ENCODE assay signal across 36 cellular contexts in the genomic region with DNA sequence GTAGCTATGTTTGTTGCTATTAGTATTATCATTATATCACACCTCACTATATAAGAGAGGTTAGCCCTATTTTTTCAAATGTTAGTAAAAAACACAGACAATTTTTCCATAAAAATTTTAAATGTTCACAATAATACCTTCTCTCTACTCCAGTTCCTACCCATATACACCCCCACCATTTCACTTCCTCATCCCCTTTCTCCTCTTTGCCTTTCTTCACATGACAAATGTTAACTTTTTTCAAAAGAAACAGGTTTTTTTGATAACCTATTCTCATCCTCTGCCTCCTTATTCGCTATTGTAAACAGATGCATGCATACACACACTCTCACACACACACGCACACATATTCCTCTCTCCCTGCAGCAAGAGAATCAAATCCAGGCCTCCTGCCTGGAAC.
"Had no signal": no experiment of that assay in that cellular context is flagged by ENCODE, and none has a peak within 500 bp of the region (broad histone marks: within the 10 kb centered on the region; RNA-seq: fewer than 3 reads in every experiment).

No MANE protein-coding gene starts in this region.

- H3K9me3 ChIP-seq: adrenal gland had no signal

- ATAC-seq: activated CD8-positive, alpha-beta memory T cell treated with anti-CD3 and anti-CD28 coated beads, Interleukin-2, amount 10 ng/mL, durations not matched to agents 7 days and 5 days; activated T-cell treated with anti-CD3 and anti-CD28 coated beads, Interleukin-2, amount 50 U/mL, for 72 hours; activated T-helper 17 cell treated with anti-CD3 and anti-CD28 coated beads, Interleukin-2, amount 50 U/mL, for 72 hours; PC-3; Right ventricle myocardium inferior had no signal

- H3K9me3 Mint-ChIP-seq: activated CD4-positive, alpha-beta memory T cell treated with anti-CD3 and anti-CD28 coated beads, Interleukin-2, amount 10 ng/mL, durations not matched to agents 7 days and 5 days; activated T-cell treated with anti-CD3 and anti-CD28 coated beads, Interleukin-2, amount 50 U/mL, for 72 hours; activated T-helper 17 cell treated with anti-CD3 and anti-CD28 coated beads, Interleukin-2, amount 50 U/mL, for 72 hours had no signal

- DNase-seq: activated CD4-positive, alpha-beta memory T cell treated with anti-CD3 and anti-CD28 coated beads, Interleukin-2, amount 10 ng/mL, durations not matched to agents 7 days and 5 days; activated CD4-positive, alpha-beta T cell treated with anti-CD3 and anti-CD28 coated beads for 1 hour; activated CD4-positive, alpha-beta T cell treated with anti-CD3 and anti-CD28 coated beads for 48 hours; activated CD4-positive, CD25-positive, alpha-beta regulatory T cell; activated CD8-positive, alpha-beta memory T cell treated with anti-CD3 and anti-CD28 coated beads for 24 hours; activated CD8-positive, alpha-beta memory T cell treated with anti-CD3 and anti-CD28 coated beads, Interleukin-2, amount 10 ng/mL, durations not matched to agents 7 days and 5 days; activated CD8-positive, alpha-beta memory T cell treated with anti-CD3 and anti-CD28 coated beads, Interleukin-2, amount 50 U/mL, for 48 hours; activated effector memory CD4-positive, alpha-beta T cell treated with anti-CD3 and anti-CD28 coated beads, Interleukin-2, amount 50 U/mL, for 16 hours; activated naive CD4-positive, alpha-beta T cell; activated naive CD4-positive, alpha-beta T cell treated with anti-CD3 and anti-CD28 coated beads, Interleukin-2, amount 50 U/mL, for 16 hours; activated T-cell treated with anti-CD3 and anti-CD28 coated beads, Interleukin-2, amount 50 U/mL, for 72 hours; adrenal gland; caudate nucleus; cerebellar nuclear complex; MM.1S; NCI-H1048; NCI-H1105 treated with DMSO at 0.1 percent for 48 hours; NCI-H1436; NCI-H1694; NCI-H1930; NCI-H2081 treated with DMSO at 0.1 percent for 48 hours; NCI-H226; NCI-H446 treated with DMSO at 0.1 percent for 48 hours; NCI-H524; PC-3; SIG-M5; SW 1271; T-helper 1 cell; T-helper 2 cell; T-helper 9 cell; WERI-Rb-1 had no signal

- H3K4me2 ChIP-seq: KMS-11 had no signal

- H3K9ac ChIP-seq: KMS-11 had no signal

- H3K4me1 Mint-ChIP-seq: activated T-helper 17 cell treated with anti-CD3 and anti-CD28 coated beads, Interleukin-2, amount 50 U/mL, for 72 hours had no signal

- H3K4me3 Mint-ChIP-seq: activated CD4-positive, alpha-beta memory T cell treated with anti-CD3 and anti-CD28 coated beads, Interleukin-2, amount 10 ng/mL, durations not matched to agents 7 days and 5 days; activated CD8-positive, alpha-beta memory T cell treated with anti-CD3 and anti-CD28 coated beads, Interleukin-2, amount 10 ng/mL, durations not matched to agents 7 days and 5 days; activated T-cell treated with anti-CD3 and anti-CD28 coated beads, Interleukin-2, amount 50 U/mL, for 72 hours; activated T-helper 17 cell treated with anti-CD3 and anti-CD28 coated beads, Interleukin-2, amount 50 U/mL, for 72 hours; brain had no signal

- H3K36me3 ChIP-seq: adrenal gland, WERI-Rb-1 had no signal

- H3K27me3 Mint-ChIP-seq: activated CD4-positive, alpha-beta memory T cell treated with anti-CD3 and anti-CD28 coated beads, Interleukin-2, amount 10 ng/mL, durations not matched to agents 7 days and 5 days; activated CD8-positive, alpha-beta memory T cell treated with anti-CD3 and anti-CD28 coated beads, Interleukin-2, amount 10 ng/mL, durations not matched to agents 7 days and 5 days; activated T-helper 17 cell treated with anti-CD3 and anti-CD28 coated beads, Interleukin-2, amount 50 U/mL, for 72 hours; brain had no signal

- H3K4me3 ChIP-seq: adrenal gland had no signal

- H3K27ac Mint-ChIP-seq: activated CD4-positive, alpha-beta memory T cell treated with anti-CD3 and anti-CD28 coated beads, Interleukin-2, amount 10 ng/mL, durations not matched to agents 7 days and 5 days; activated CD8-positive, alpha-beta memory T cell treated with anti-CD3 and anti-CD28 coated beads, Interleukin-2, amount 10 ng/mL, durations not matched to agents 7 days and 5 days; activated T-cell treated with anti-CD3 and anti-CD28 coated beads, Interleukin-2, amount 50 U/mL, for 72 hours; activated T-helper 17 cell treated with anti-CD3 and anti-CD28 coated beads, Interleukin-2, amount 50 U/mL, for 72 hours had no signal

- H3K4me1 ChIP-seq: adrenal gland had no signal

- H3K27ac ChIP-seq: adrenal gland, KMS-11, RWPE1, WERI-Rb-1 had no signal

- H3K36me3 Mint-ChIP-seq: activated CD8-positive, alpha-beta memory T cell treated with anti-CD3 and anti-CD28 coated beads, Interleukin-2, amount 10 ng/mL, durations not matched to agents 7 days and 5 days; brain had no signal
